Comparison of ENCODE assay signal across 9 cellular contexts in genomic region chr5:38557792-38558191, GRCh38. TPM values are rescaled to one million over a fixed set of nuclear protein-coding genes. Genes with fewer than 3 reads are reported as not detected.
A peak's percentile ranks its signal among the peaks of the same experiment; 100 is the strongest.
DNase-seq lines count a peak whose midpoint lies in the region; ATAC-seq and TF ChIP-seq lines count a peak whose summit lies in the region.
"Had no signal": no experiment of that assay in that cellular context is flagged by ENCODE, and none has a peak within 500 bp of the region (broad histone marks: within the 10 kb centered on the region; RNA-seq: fewer than 3 reads in every experiment).

No MANE protein-coding gene starts in this region.

- no peak for ATAC-seq in activated CD8-positive, alpha-beta T cell treated with anti-CD3 and anti-CD28 coated beads for 36 hours

- POLR2A ChIA-PET in activated CD8-positive, alpha-beta T cell treated with anti-CD3 and anti-CD28 coated beads for 36 hours (lab: Charles Lee) = no interaction called here
- POLR2A ChIA-PET in Caco-2 (lab: Charles Lee) = no interaction called here

- H3K4me2 ChIP-seq in hepatocyte (peak overlapping the region; percentile 80), smooth muscle cell (peak overlapping the region; percentile 92)

- H2AFZ ChIP-seq in hepatocyte (peak overlapping the region; percentile 95), smooth muscle cell (ENCODE audit: low read depth) (no peak overlapping the region)

- H3K9me3 ChIP-seq in HUES48 (ENCODE audit: control insufficient read depth, insufficient read depth, low read length) = no peaks in the 10 kb centered on the region
- no peaks in the 10 kb centered on the region for H3K9me3 ChIP-seq in hepatocyte (ENCODE audit: low read depth)
- H3K9me3 ChIP-seq in smooth muscle cell (replicated peaks; ENCODE audit: low read depth) = no peaks in the 10 kb centered on the region
- peaks cover 10% of the 10 kb centered on the region; the same call in 1 of the 2 replicates for H3K9me3 ChIP-seq in Caco-2

- H3K36me3 ChIP-seq in HUES48 (ENCODE audit: control insufficient read depth, insufficient read depth, low read length) = no peaks in the 10 kb centered on the region
- H3K36me3 ChIP-seq in hepatocyte (replicated peaks; ENCODE audit: insufficient read depth, low read depth) = no peaks in the 10 kb centered on the region
- no peaks in the 10 kb centered on the region for H3K36me3 ChIP-seq in smooth muscle cell (ENCODE audit: low read depth)
- no peaks in the 10 kb centered on the region for H3K36me3 ChIP-seq in Caco-2 (ENCODE audit: control insufficient read depth, insufficient read depth, low read length)

- H3K4me1 ChIP-seq in HUES48 (ENCODE audit: control insufficient read depth, insufficient read depth, low read length) (peaks cover 15% of the 10 kb centered on the region), hepatocyte (ENCODE audit: insufficient read depth) (peaks cover 14% of the 10 kb centered on the region), smooth muscle cell (ENCODE audit: low read depth) (peaks cover 11% of the 10 kb centered on the region), Caco-2 (0 out of 2 replicates have a peak, but pooled peaks cover 2% of the 10 kb centered on the region)

- H3K9me3 Mint-ChIP-seq in activated CD8-positive, alpha-beta T cell treated with anti-CD3 and anti-CD28 coated beads for 36 hours = no peaks in the 10 kb centered on the region
- peaks cover 10% of the 10 kb centered on the region for H3K9me3 Mint-ChIP-seq in Caco-2 (ENCODE audit: unreplicated experiment)

- H3K79me2 ChIP-seq in hepatocyte (peaks cover 32% of the 10 kb centered on the region), smooth muscle cell (ENCODE audit: low read depth) (peaks cover 15% of the 10 kb centered on the region)

- no peaks in the 10 kb centered on the region for H3K9me2 ChIP-seq in hepatocyte (replicated peaks; ENCODE audit: insufficient read depth)

- H3K4me3 Mint-ChIP-seq in activated CD8-positive, alpha-beta T cell treated with anti-CD3 and anti-CD28 coated beads for 36 hours = peak overlapping the region; percentile 71
- H3K4me3 Mint-ChIP-seq in Caco-2 (ENCODE audit: unreplicated experiment) = no peak overlapping the region

- peaks cover 62% of the 10 kb centered on the region for H3K27me3 Mint-ChIP-seq in activated CD8-positive, alpha-beta T cell treated with anti-CD3 and anti-CD28 coated beads for 36 hours
- no peaks in the 10 kb centered on the region for H3K27me3 Mint-ChIP-seq in Caco-2 (ENCODE audit: insufficient read depth, unreplicated experiment)

- H3K27ac ChIP-seq in HUES48 (ENCODE audit: low read depth, low read length) (no peak overlapping the region), hepatocyte (peak overlapping the region; percentile 99), smooth muscle cell (ENCODE audit: low read depth) (no peak overlapping the region)

- TF ChIP-seq CTCF in activated CD8-positive, alpha-beta T cell treated with anti-CD3 and anti-CD28 coated beads for 36 hours (IDR thresholded peaks at IDR 0.05) = no peak
- TF ChIP-seq CTCF in hepatocyte (IDR thresholded peaks at IDR 0.05; ENCODE audit: poor library complexity) (no peak), smooth muscle cell (IDR thresholded peaks at IDR 0.05; ENCODE audit: borderline replicate concordance, insufficient read depth, poor library complexity, severe bottlenecking) (no peak), Caco-2 (IDR thresholded peaks at IDR 0.05; ENCODE audit: insufficient read depth in 1 of 2, low read depth in 1 of 2, low read length in 1 of 2, severe bottlenecking in 1 of 2, unreplicated experiment in 1 of 2) (no peak)

- H4K20me1 ChIP-seq in hepatocyte (ENCODE audit: insufficient read depth, poor library complexity, severe bottlenecking) (no peaks in the 10 kb centered on the region), smooth muscle cell (ENCODE audit: low read depth) (no peaks in the 10 kb centered on the region)

- peaks cover 11% of the 10 kb centered on the region; the same call in 1 of the 2 replicates for H3K27me3 ChIP-seq in HUES48 (ENCODE audit: control insufficient read depth, insufficient read depth, low read length)
- no peaks in the 10 kb centered on the region for H3K27me3 ChIP-seq in hepatocyte
- no peaks in the 10 kb centered on the region for H3K27me3 ChIP-seq in smooth muscle cell (ENCODE audit: low read depth)
- H3K27me3 ChIP-seq in Caco-2 (replicated peaks; ENCODE audit: control insufficient read depth, insufficient read depth, low read length) = no peaks in the 10 kb centered on the region

- H3K4me3 ChIP-seq in HUES48 (ENCODE audit: low read depth, low read length) = peak overlapping the region; percentile 85
- H3K4me3 ChIP-seq in hepatocyte = peak overlapping the region; percentile 82
- peak overlapping the region; percentile 78 for H3K4me3 ChIP-seq in smooth muscle cell
- no peak overlapping the region for H3K4me3 ChIP-seq in Caco-2 (ENCODE audit: low read depth, low read length)

- CTCF ChIA-PET in activated CD8-positive, alpha-beta T cell treated with anti-CD3 and anti-CD28 coated beads for 36 hours (lab: Charles Lee) = interaction anchor here (0.7 to 0.9 kb wide), 2 partner anchors 18 to 116 kb away, joined by 3 read pairs; no protein-coding TSS in a partner anchor
- CTCF ChIA-PET in Caco-2 (lab: Charles Lee) = no interaction called here

- H3K9ac ChIP-seq in HUES48 (ENCODE audit: low read depth, low read length) (no peak overlapping the region), smooth muscle cell (ENCODE audit: low read depth) (no peak overlapping the region)

- intact Hi-C loops in activated CD8-positive, alpha-beta T cell treated with anti-CD3 and anti-CD28 coated beads for 36 hours (cut with micrococcal nuclease) = no loop called here
- intact Hi-C loops in Caco-2 (cut with micrococcal nuclease; ENCODE audit: unreplicated experiment) = no loop called here

- H3K36me3 Mint-ChIP-seq in activated CD8-positive, alpha-beta T cell treated with anti-CD3 and anti-CD28 coated beads for 36 hours (ENCODE audit: low read depth) = no peaks in the 10 kb centered on the region
- no peaks in the 10 kb centered on the region for H3K36me3 Mint-ChIP-seq in Caco-2 (ENCODE audit: insufficient read depth, unreplicated experiment)

- DNase-seq in activated CD8-positive, alpha-beta T cell treated with anti-CD3 and anti-CD28 coated beads for 36 hours = no peak
- no peak for DNase-seq in hepatocyte (ENCODE audit: low spot score)
- DNase-seq in smooth muscle cell (lab: John Stamatoyannopoulos, UW; ENCODE audit: unreplicated experiment) = no peak
- DNase-seq in LoVo (ENCODE audit: low spot score) = no peak
- DNase-seq in Caco-2 = no peak
- DNase-seq in DMS53 treated with DMSO at 0.1 percent for 48 hours (lab: John Stamatoyannopoulos, UW; ENCODE audit: unreplicated experiment) = no peak
- DNase-seq: activated CD8-positive, alpha-beta memory T cell treated with anti-CD3 and anti-CD28 coated beads, Interleukin-2, amount 50 U/mL, for 48 hours; NCI-H524 treated with DMSO at 0.1 percent for 48 hours had no signal

- H3K4me1 Mint-ChIP-seq in activated CD8-positive, alpha-beta T cell treated with anti-CD3 and anti-CD28 coated beads for 36 hours (ENCODE audit: low read depth) = peaks cover 9% of the 10 kb centered on the region
- H3K4me1 Mint-ChIP-seq in Caco-2 (ENCODE audit: low read depth, unreplicated experiment) = no peaks in the 10 kb centered on the region

- no peaks in the 10 kb centered on the region for H3F3A ChIP-seq in smooth muscle cell (ENCODE audit: low read depth)

- WGBS in hepatocyte (ENCODE audit: low lambda C conversion rate, missing lambda C conversion rate) = 64% methylated on average over 6 of the region's 6 CpGs
- 85% methylated on average over 6 of the region's 6 CpGs for WGBS in smooth muscle cell (ENCODE audit: low lambda C conversion rate)

- no peak overlapping the region for H3K27ac Mint-ChIP-seq in activated CD8-positive, alpha-beta T cell treated with anti-CD3 and anti-CD28 coated beads for 36 hours
- no peak overlapping the region for H3K27ac Mint-ChIP-seq in Caco-2 (ENCODE audit: unreplicated experiment)

- no TSS peak for BruUV-seq in Caco-2 (replicated peaks; lab: Mats Ljungman, UMichigan)

RNA-seq across cellular contexts. Expression of gene LIFR, which starts 1.3 kb away (rescaled TPM):
- not detected for total RNA-seq in activated CD8-positive, alpha-beta T cell treated with anti-CD3 and anti-CD28 coated beads for 36 hours
- total RNA-seq in hepatocyte (61.3 and 83.8 TPM in 2 replicates), smooth muscle cell (29.2 and 38.9 TPM in 2 replicates), Caco-2 (2022) (4.8 and 5.1 TPM in 2 replicates)
- polyA plus RNA-seq in hepatocyte (50.2 and 69.2 TPM in 2 replicates), smooth muscle cell (14.3 and 17.7 TPM in 2 replicates)
